In genomic region chr1:184299076-184299790, GRCh38 we compare ENCODE assay signal across 11 cellular contexts.
DNase-seq lines count a peak whose midpoint lies in the region; ATAC-seq, FAIRE-seq and TF ChIP-seq lines count a peak whose summit lies in the region.
"Had no signal": no experiment of that assay in that cellular context is flagged by ENCODE, and none has a peak within 500 bp of the region (broad histone marks: within the 10 kb centered on the region; RNA-seq: fewer than 3 reads in every experiment).

No MANE protein-coding gene starts in this region.

- no peak for ATAC-seq in GM19328 (IDR thresholded peaks at IDR 0.05; ENCODE audit: unreplicated experiment)
- no peak for ATAC-seq in GM19023 (IDR thresholded peaks at IDR 0.05; ENCODE audit: unreplicated experiment)
- ATAC-seq: activated T-cell treated with anti-CD3 and anti-CD28 coated beads, Interleukin-2, amount 50 U/mL, for 72 hours had no signal

- H2AFZ ChIP-seq in osteoblast (ENCODE audit: low read length) = no peak overlapping the region

- no peaks in the 10 kb centered on the region for H3K4me1 Mint-ChIP-seq in T-helper 2 cell treated with Interferon-gamma antibody and Interleukin-4, amounts not matched to agents 5 μg/mL and 100 μg/mL, for 36 hours (ENCODE audit: low read depth)
- peaks cover 5 to 15% (median 8%) of the 10 kb centered on the region in 3 donors for H3K4me1 Mint-ChIP-seq in CD8-positive, alpha-beta memory T cell
- H3K4me1 Mint-ChIP-seq: naive B cell had no signal

- no peaks in the 10 kb centered on the region for H3K79me2 ChIP-seq in osteoblast (ENCODE audit: insufficient read depth, low read length)

- H3K27me3 Mint-ChIP-seq in T-helper 2 cell treated with Interferon-gamma antibody and Interleukin-4, amounts not matched to agents 5 μg/mL and 100 μg/mL, for 36 hours (ENCODE audit: low read depth) = peaks cover 10% of the 10 kb centered on the region
- H3K27me3 Mint-ChIP-seq in CD8-positive, alpha-beta memory T cell = no peaks in the 10 kb centered on the region

- no peaks in the 10 kb centered on the region for H3K9me3 ChIP-seq in osteoblast (ENCODE audit: low read depth, low read length)
- no peaks in the 10 kb centered on the region for H3K9me3 ChIP-seq in CD8-positive, alpha-beta memory T cell (ENCODE audit: low read length)

- H3K9me3 Mint-ChIP-seq in T-helper 2 cell treated with Interferon-gamma antibody and Interleukin-4, amounts not matched to agents 5 μg/mL and 100 μg/mL, for 36 hours = no peaks in the 10 kb centered on the region
- H3K9me3 Mint-ChIP-seq in CD8-positive, alpha-beta memory T cell = peaks cover 0 to 9% (median 0%) of the 10 kb centered on the region in 5 donors

- H3K4me3 ChIP-seq in bronchial epithelial cell (ENCODE audit: low read depth, low read length) = no peak overlapping the region
- H3K4me3 ChIP-seq in osteoblast (ENCODE audit: insufficient read depth, low read length) = peak overlapping the region; percentile 25
- no peak overlapping the region for H3K4me3 ChIP-seq in CD8-positive, alpha-beta memory T cell (ENCODE audit: low read length)

- peaks cover 46% of the 10 kb centered on the region for H3K4me1 ChIP-seq in osteoblast (ENCODE audit: insufficient read depth, low read length)
- no peaks in the 10 kb centered on the region for H3K4me1 ChIP-seq in CD8-positive, alpha-beta memory T cell (ENCODE audit: insufficient read depth, low read length)

- H4K20me1 ChIP-seq in osteoblast (ENCODE audit: insufficient read depth, low read length) = no peaks in the 10 kb centered on the region

- H3K36me3 Mint-ChIP-seq in T-helper 2 cell treated with Interferon-gamma antibody and Interleukin-4, amounts not matched to agents 5 μg/mL and 100 μg/mL, for 36 hours (ENCODE audit: low read depth) = no peaks in the 10 kb centered on the region
- H3K36me3 Mint-ChIP-seq in CD8-positive, alpha-beta memory T cell = no peaks in the 10 kb centered on the region
- H3K36me3 Mint-ChIP-seq: naive B cell had no signal

- H3K36me3 ChIP-seq in bronchial epithelial cell (ENCODE audit: control insufficient read depth, insufficient read depth, low read length) (no peaks in the 10 kb centered on the region), osteoblast (ENCODE audit: insufficient read depth, low read length) (no peaks in the 10 kb centered on the region)
- no peaks in the 10 kb centered on the region for H3K36me3 ChIP-seq in CD8-positive, alpha-beta memory T cell (ENCODE audit: insufficient read depth, low read length)

- H3K27ac ChIP-seq in osteoblast (ENCODE audit: low read depth, low read length) = peak overlapping the region; percentile 29
- H3K27ac ChIP-seq in CD8-positive, alpha-beta memory T cell (ENCODE audit: low read depth, low read length) = no peak overlapping the region

- no peak for FAIRE-seq in bronchial epithelial cell (lab: Jason Lieb, UNC)

- CTCF ChIA-PET in CD8-positive, alpha-beta memory T cell (lab: Charles Lee) = no interaction called here

- H3K27me3 ChIP-seq in bronchial epithelial cell (ENCODE audit: control insufficient read depth, insufficient read depth, low read length) = no peaks in the 10 kb centered on the region
- no peaks in the 10 kb centered on the region for H3K27me3 ChIP-seq in osteoblast (ENCODE audit: insufficient read depth, low read length)
- H3K27me3 ChIP-seq in CD8-positive, alpha-beta memory T cell (ENCODE audit: insufficient read depth, low read length, poor library complexity, severe bottlenecking) = no peaks in the 10 kb centered on the region

- H3K4me2 ChIP-seq in osteoblast (ENCODE audit: insufficient read depth, low read length) = peak overlapping the region; percentile 60

- POLR2A ChIA-PET in CD8-positive, alpha-beta memory T cell (lab: Charles Lee) = no interaction called here

- DNase-seq in ELR (ENCODE audit: low read depth) (peak; percentile 92), NCI-H2171 (lab: John Stamatoyannopoulos, UW) (peak; percentile 77), bronchial epithelial cell (ENCODE audit: low read depth) (peak; percentile 65), osteoblast (ENCODE audit: insufficient read length, low spot score, missing footprints) (peak; percentile 27)
- DNase-seq in T-helper 2 cell treated with Interferon-gamma antibody and Interleukin-4, amounts not matched to agents 5 μg/mL and 100 μg/mL, for 36 hours (ENCODE audit: low spot score) = no peak
- no peak for DNase-seq in CD8-positive, alpha-beta memory T cell
- DNase-seq: activated T-cell treated with anti-CD3 and anti-CD28 coated beads, Interleukin-2, amount 50 U/mL, for 72 hours; KBM-7; naive B cell had no signal

- TF ChIP-seq CTCF in bronchial epithelial cell (IDR thresholded peaks at IDR 0.05; ENCODE audit: insufficient read depth, low read length, severe bottlenecking) = no peak
- no peak for TF ChIP-seq CTCF in osteoblast (IDR thresholded peaks at IDR 0.05; ENCODE audit: extremely low read depth, low read depth, low read length)

- no peak overlapping the region for H3K27ac Mint-ChIP-seq in T-helper 2 cell treated with Interferon-gamma antibody and Interleukin-4, amounts not matched to agents 5 μg/mL and 100 μg/mL, for 36 hours
- H3K27ac Mint-ChIP-seq in CD8-positive, alpha-beta memory T cell = no peak overlapping the region
- H3K27ac Mint-ChIP-seq: activated T-cell treated with anti-CD3 and anti-CD28 coated beads, Interleukin-2, amount 50 U/mL, for 72 hours; naive B cell had no signal

- H3K4me3 Mint-ChIP-seq in T-helper 2 cell treated with Interferon-gamma antibody and Interleukin-4, amounts not matched to agents 5 μg/mL and 100 μg/mL, for 36 hours = no peak overlapping the region
- H3K4me3 Mint-ChIP-seq in CD8-positive, alpha-beta memory T cell = no peak overlapping the region
- H3K4me3 Mint-ChIP-seq: activated T-cell treated with anti-CD3 and anti-CD28 coated beads, Interleukin-2, amount 50 U/mL, for 72 hours; naive B cell had no signal

Comparison
In these comparisons a context has a peak if more than half of its experiments do, and no peak if none do; other contexts are left out.
1. DNase-seq: peak in ELR (single experiment), NCI-H2171 (single experiment), bronchial epithelial cell (single experiment) and osteoblast (single experiment); none in T-helper 2 cell treated with Interferon-gamma antibody and Interleukin-4, amounts not matched to agents 5 μg/mL and 100 μg/mL, for 36 hours (single experiment) and CD8-positive, alpha-beta memory T cell (0 of 5).